In the genomic region with DNA sequence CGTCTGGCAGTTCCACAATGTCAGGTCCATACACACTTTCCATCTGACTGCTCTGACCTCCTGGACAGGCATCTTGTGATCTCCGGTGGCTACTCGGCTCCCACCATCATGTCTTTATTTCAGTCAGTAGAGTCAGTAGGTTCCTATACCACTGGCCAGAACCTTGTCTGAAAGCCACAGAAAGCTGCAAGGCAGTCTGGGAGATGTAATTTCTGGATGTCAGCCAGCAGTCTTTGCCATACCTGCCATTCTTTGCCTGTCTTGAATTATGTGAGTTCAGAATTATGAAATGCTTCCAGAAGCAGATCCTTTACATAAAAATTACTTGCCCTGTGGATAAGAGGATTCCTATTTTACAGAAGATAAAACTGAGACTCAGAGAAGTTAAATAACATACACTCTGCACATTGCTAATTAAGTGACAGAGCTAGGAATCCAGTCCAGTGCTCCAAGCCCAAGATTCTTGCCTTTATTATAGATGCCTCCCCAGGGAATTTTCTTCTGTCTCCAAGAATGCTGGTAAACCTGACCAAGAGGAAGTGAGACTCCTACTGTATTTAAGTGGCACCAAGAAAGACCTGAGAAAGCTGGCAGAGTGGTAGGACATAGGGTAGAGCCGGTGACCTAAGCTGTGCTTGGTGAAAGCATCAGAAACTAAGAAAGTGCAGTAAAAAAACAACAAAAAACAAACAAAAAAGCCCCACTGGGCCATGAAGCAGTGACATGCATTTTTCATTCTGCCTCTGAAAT, we compare ENCODE assay signal across 22 cellular contexts.
DNase-seq lines count a peak whose midpoint lies in the region; ATAC-seq, FAIRE-seq and TF ChIP-seq lines count a peak whose summit lies in the region.
"Had no signal": no experiment of that assay in that cellular context is flagged by ENCODE, and none has a peak within 500 bp of the region (broad histone marks: within the 10 kb centered on the region; RNA-seq: fewer than 3 reads in every experiment).

No MANE protein-coding gene starts in this region.

- H3K4me3 Mint-ChIP-seq in MCF 10A (ENCODE audit: unreplicated experiment) = no peak overlapping the region
- no peak overlapping the region for H3K4me3 Mint-ChIP-seq in stimulated activated naive B cell treated with anti-CD40 and anti-IgM and Interleukin-4, amounts not matched to agents 10 μg/mL and 1 μg/mL and 100 μg/mL, for 72 hours
- H3K4me3 Mint-ChIP-seq: B cell, CD14-positive monocyte, H9, HFFc6, T-cell had no signal

- no peaks in the 10 kb centered on the region for H3K36me3 Mint-ChIP-seq in MCF 10A (ENCODE audit: insufficient read depth, unreplicated experiment)
- peaks cover 1 to 5% of the 10 kb centered on the region in 2 donors for H3K36me3 Mint-ChIP-seq in stimulated activated naive B cell treated with anti-CD40 and anti-IgM and Interleukin-4, amounts not matched to agents 10 μg/mL and 1 μg/mL and 100 μg/mL, for 72 hours
- H3K36me3 Mint-ChIP-seq: CD14-positive monocyte had no signal

- no peak for FAIRE-seq in HTR-8/SVneo (lab: Jason Lieb, UNC)
- FAIRE-seq: D721Med had no signal

- intact Hi-C loops in MCF 10A (cut with micrococcal nuclease) (no loop called here), breast epithelium (cut with DNase I; ENCODE audit: low total_unique reads) (loop anchor here (5.0 kb wide), 1 partner anchor 822 kb away; no protein-coding TSS in a partner anchor)

- H3K27me3 ChIP-seq in breast epithelium = no peaks in the 10 kb centered on the region

- DNase-seq in MCF 10A (ENCODE audit: unreplicated experiment) (peak; percentile 27), breast epithelium (ENCODE audit: low spot score in 2 of 2) (no peak), RPMI8226 (peak; percentile 52), choroid plexus epithelial cell (ENCODE audit: low read depth) (peak; percentile 56), HTR-8/SVneo (ENCODE audit: insufficient read length, low spot score) (no peak)
- no peak for DNase-seq in stimulated activated naive B cell treated with anti-CD40 and anti-IgM and Interleukin-4, amounts not matched to agents 10 μg/mL and 1 μg/mL and 100 μg/mL, for 72 hours
- DNase-seq: EL, GF-D8, H9, HFFc6, IMR-90, NCI-H1092, NCI-H146, NCI-H2029, NCI-H526, SIG-M5, T-cell had no signal

- TF ChIP-seq CTCF in MCF 10A (IDR thresholded peaks at IDR 0.05; ENCODE audit: unreplicated experiment) (no peak), breast epithelium (IDR thresholded peaks at IDR 0.05) (no peak), choroid plexus epithelial cell (conservative IDR thresholded peaks at IDR 0.05; ENCODE audit: low read depth, low read length) (no peak)

- H3K27ac ChIP-seq in breast epithelium = no peak overlapping the region

- H3K36me3 ChIP-seq in breast epithelium = no peaks in the 10 kb centered on the region

- POLR2A ChIA-PET in MCF 10A (lab: Yijun Ruan, JAX) = interaction anchor here (0.6 to 1.1 kb wide), 3 partner anchors 11 to 383 kb away, joined by 3 to 4 read pairs (median 3); no protein-coding TSS in a partner anchor

- no TSS peak for BruUV-seq in MCF 10A (replicated peaks; lab: Mats Ljungman, UMichigan)

- H3K27me3 Mint-ChIP-seq in MCF 10A (ENCODE audit: insufficient read depth, unreplicated experiment) = no peaks in the 10 kb centered on the region
- H3K27me3 Mint-ChIP-seq in stimulated activated naive B cell treated with anti-CD40 and anti-IgM and Interleukin-4, amounts not matched to agents 10 μg/mL and 1 μg/mL and 100 μg/mL, for 72 hours = peaks cover 9 to 11% of the 10 kb centered on the region in 2 donors

- no peak overlapping the region for H3K27ac Mint-ChIP-seq in MCF 10A (ENCODE audit: low read depth, unreplicated experiment)
- no peak overlapping the region for H3K27ac Mint-ChIP-seq in stimulated activated naive B cell treated with anti-CD40 and anti-IgM and Interleukin-4, amounts not matched to agents 10 μg/mL and 1 μg/mL and 100 μg/mL, for 72 hours
- H3K27ac Mint-ChIP-seq: B cell, H9, HFFc6, T-cell had no signal

- no peak for TF ChIP-seq POLR2A in breast epithelium (IDR thresholded peaks at IDR 0.05)

- no peaks in the 10 kb centered on the region for H3K4me1 ChIP-seq in breast epithelium

- ATAC-seq in stimulated activated naive B cell treated with anti-CD40 and anti-IgM and Interleukin-4, amounts not matched to agents 10 μg/mL and 1 μg/mL and 100 μg/mL, for 72 hours (replicated peaks) = peak; percentile 53
- no peak for ATAC-seq in HG02678 (IDR thresholded peaks at IDR 0.05; ENCODE audit: unreplicated experiment)
- no peak for ATAC-seq in GM21576 (IDR thresholded peaks at IDR 0.05; ENCODE audit: unreplicated experiment)
- ATAC-seq: T-cell had no signal

- CTCF ChIA-PET in MCF 10A (lab: Yijun Ruan, JAX) = interaction anchor here (0.6 to 0.7 kb wide), 2 partner anchors 202 to 383 kb away, joined by 3 read pairs; no protein-coding TSS in a partner anchor

- H3K9me3 Mint-ChIP-seq in MCF 10A (ENCODE audit: unreplicated experiment) = peaks cover 5% of the 10 kb centered on the region
- peaks cover 3% of the 10 kb centered on the region in 2 donors for H3K9me3 Mint-ChIP-seq in stimulated activated naive B cell treated with anti-CD40 and anti-IgM and Interleukin-4, amounts not matched to agents 10 μg/mL and 1 μg/mL and 100 μg/mL, for 72 hours
- H3K9me3 Mint-ChIP-seq: HFFc6 had no signal

- H3K9me3 ChIP-seq in breast epithelium = no peaks in the 10 kb centered on the region

- H3K4me3 ChIP-seq in breast epithelium (no peak overlapping the region), choroid plexus epithelial cell (ENCODE audit: low read depth, low read length) (no peak overlapping the region)

- H3K4me1 Mint-ChIP-seq in MCF 10A (ENCODE audit: insufficient read depth, unreplicated experiment) = peaks cover under 1% of the 10 kb centered on the region
- H3K4me1 Mint-ChIP-seq in stimulated activated naive B cell treated with anti-CD40 and anti-IgM and Interleukin-4, amounts not matched to agents 10 μg/mL and 1 μg/mL and 100 μg/mL, for 72 hours = peaks cover 0 to 6% of the 10 kb centered on the region in 2 donors
- H3K4me1 Mint-ChIP-seq: B cell, T-cell had no signal

Comparison
In these comparisons a context has a peak if more than half of its experiments do, and no peak if none do; other contexts are left out.
1. DNase-seq: peak in MCF 10A (single experiment), RPMI8226 (single experiment) and choroid plexus epithelial cell (single experiment); none in breast epithelium (0 of 2), stimulated activated naive B cell treated with anti-CD40 and anti-IgM and Interleukin-4, amounts not matched to agents 10 μg/mL and 1 μg/mL and 100 μg/mL, for 72 hours (single experiment) and HTR-8/SVneo (single experiment).
2. ATAC-seq: peak in stimulated activated naive B cell treated with anti-CD40 and anti-IgM and Interleukin-4, amounts not matched to agents 10 μg/mL and 1 μg/mL and 100 μg/mL, for 72 hours (2 of 2); none in HG02678 (single experiment) and GM21576 (single experiment).